ENCODE assay signal across 9 cellular contexts in the genomic region with DNA sequence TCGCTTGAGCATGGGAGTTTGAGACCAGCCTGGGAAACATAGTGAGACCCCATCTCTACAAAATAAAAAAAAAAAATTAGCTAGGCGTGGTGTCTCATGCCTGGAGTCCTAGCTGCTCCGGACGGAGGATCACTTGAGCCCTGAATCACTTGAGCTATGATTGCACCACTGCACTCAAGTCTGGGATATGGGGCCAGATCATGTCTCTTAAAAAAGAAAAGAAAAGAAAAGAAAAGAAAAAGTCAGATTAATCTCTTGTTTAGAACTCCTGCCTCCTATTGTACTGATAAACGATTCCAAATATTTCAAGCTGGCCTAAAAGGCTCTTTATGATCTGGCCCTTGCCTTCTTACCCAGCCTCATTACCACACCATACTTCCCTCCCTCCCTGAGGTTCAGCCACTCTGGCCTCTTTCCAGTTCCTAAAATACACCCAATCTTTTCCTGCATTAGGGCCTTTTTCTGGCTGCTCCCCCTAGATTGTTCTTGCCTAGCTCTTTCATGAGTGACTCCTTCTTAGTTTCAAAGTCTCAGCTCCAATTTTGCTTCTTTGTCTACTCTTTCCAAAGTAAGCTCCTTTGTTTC. TPM values are rescaled to one million over a fixed set of nuclear protein-coding genes. Genes with fewer than 3 reads are reported as not detected.
DNase-seq lines count a peak whose midpoint lies in the region; ATAC-seq and TF ChIP-seq lines count a peak whose summit lies in the region.
"Had no signal": no experiment of that assay in that cellular context is flagged by ENCODE, and none has a peak within 500 bp of the region (broad histone marks: within the 10 kb centered on the region; RNA-seq: fewer than 3 reads in every experiment).

No MANE protein-coding gene starts in this region.

- H2BK15ac ChIP-seq in IMR-90 (ENCODE audit: low read depth, low read length) = peak overlapping the region; percentile 25; the same call in 1 of the 3 replicates

- BruUV-seq in IMR-90 (replicated peaks; lab: Mats Ljungman, UMichigan) = no TSS peak

- intact Hi-C loops in IMR-90 (cut with micrococcal nuclease) = no loop called here

- TF ChIP-seq POLR2A in IMR-90 (IDR thresholded peaks at IDR 0.05; ENCODE audit: low read depth, low read length) = no peak

- H4K8ac ChIP-seq in IMR-90 (ENCODE audit: low read depth in 2 of 2, low read length in 2 of 2) = peak overlapping the region in 1 of 2 experiments; percentile 70; a peak in 2 of 4 replicates

- peak overlapping the region; percentile 75; the same call in 1 of the 2 replicates for H3K27ac ChIP-seq in IMR-90 (ENCODE audit: insufficient read depth, low read length)

- H2AK5ac ChIP-seq in IMR-90 (ENCODE audit: low read depth, low read length) = peak overlapping the region; percentile 38; the same call in 1 of the 2 replicates

- peak overlapping the region; percentile 22 for H3K18ac ChIP-seq in IMR-90 (ENCODE audit: low read depth, low read length)

- H2AK9ac ChIP-seq in IMR-90 (replicated peaks; ENCODE audit: low read depth, low read length, poor library complexity) = no peak overlapping the region

- POLR2A ChIA-PET in IMR-90 (lab: Charles Lee; ENCODE audit: unreplicated experiment) = no interaction called here

- H4K5ac ChIP-seq in IMR-90 (ENCODE audit: low read depth, low read length) = peak overlapping the region; percentile 5

- peaks cover 10% of the 10 kb centered on the region for H3K9me1 ChIP-seq in IMR-90 (ENCODE audit: insufficient read depth, low read length)

- H4K20me1 ChIP-seq in IMR-90 (ENCODE audit: insufficient read depth, low read length) = peaks cover 59% of the 10 kb centered on the region

- H3K14ac ChIP-seq in IMR-90 (replicated peaks; ENCODE audit: low read depth, low read length) = peak overlapping the region; percentile 77

- no peak overlapping the region for H2AFZ ChIP-seq in IMR-90 (replicated peaks; ENCODE audit: low read length, poor library complexity)

- H3K79me1 ChIP-seq in IMR-90 (ENCODE audit: low read depth in 1 of 2, low read length in 2 of 2) = peaks cover 6 to 46% of the 10 kb centered on the region in 2 experiments; a peak in 3 of 4 replicates

- peak; percentile 36 for ATAC-seq in IMR-90 (ENCODE audit: low read depth)

- peaks cover 17% of the 10 kb centered on the region for H3K4me1 ChIP-seq in IMR-90 (ENCODE audit: control insufficient read depth, insufficient read depth, low read length)

- H3K4me3 ChIP-seq in IMR-90 (ENCODE audit: insufficient read depth, low read depth, low read length) = no peak overlapping the region

- CTCF ChIA-PET in IMR-90 (lab: Yijun Ruan, JAX) = interaction anchor here (0.6 to 1.7 kb wide), 3 partner anchors 45 to 99 kb away, joined by 3 to 4 read pairs (median 3); no protein-coding TSS in a partner anchor

- H3K36me3 ChIP-seq in IMR-90 (ENCODE audit: control insufficient read depth, insufficient read depth, low read length) = peaks cover 23% of the 10 kb centered on the region

- in situ Hi-C loops in IMR-90 (cut with MboI; ENCODE audit: low sequenced_read_pairs) = no loop called here

- TF ChIP-seq CTCF in IMR-90 (conservative IDR thresholded peaks at IDR 0.05; ENCODE audit: low read depth, low read length) = no peak

- H2BK120ac ChIP-seq in IMR-90 (ENCODE audit: low read depth, low read length) = peak overlapping the region; percentile 24; the same call in 1 of the 2 replicates

- no peak overlapping the region for H3K56ac ChIP-seq in IMR-90 (ENCODE audit: extremely low read depth, insufficient read depth, low read length)

- peak overlapping the region; percentile 34; the same call in 1 of the 2 replicates for H3K4ac ChIP-seq in IMR-90 (ENCODE audit: low read depth, low read length)

- no peak overlapping the region for H2BK20ac ChIP-seq in IMR-90 (ENCODE audit: low read depth, low read length)

- H3K4me2 ChIP-seq in IMR-90 (ENCODE audit: low read depth, low read length) = no peak overlapping the region; the same call in 1 of the 2 replicates

- H2BK5ac ChIP-seq in IMR-90 (ENCODE audit: low read depth, low read length, poor library complexity, severe bottlenecking) = peak overlapping the region; percentile 31

- no peaks in the 10 kb centered on the region for H3K9me3 ChIP-seq in IMR-90 (ENCODE audit: control insufficient read depth, insufficient read depth, low read length)

- no peaks in the 10 kb centered on the region for H3K27me3 ChIP-seq in IMR-90 (ENCODE audit: control insufficient read depth, insufficient read depth, low read length)

- peak; percentile 61 for DNase-seq in IMR-90
- DNase-seq in astrocyte of the hippocampus (ENCODE audit: low read depth, low spot score) = peak; percentile 59
- peak; percentile 88 for DNase-seq in iris pigment epithelial cell (ENCODE audit: low read depth)
- DNase-seq in stromal cell of bone marrow (ENCODE audit: low read depth) = peak; percentile 77
- DNase-seq in activated gamma-delta T cell (lab: John Stamatoyannopoulos, UW) = no peak
- no peak for DNase-seq in NCI-H146 treated with DMSO at 0.1 percent for 48 hours (lab: John Stamatoyannopoulos, UW; ENCODE audit: unreplicated experiment)
- DNase-seq in HT-29 (ENCODE audit: low spot score) = no peak
- DNase-seq: stimulated activated CD8-positive, alpha-beta memory T cell treated with anti-CD3 and anti-CD28 coated beads, Interleukin-4, amount 100 ng/mL, for 48 hours; SW 1271 had no signal

- WGBS in IMR-90 (ENCODE audit: extremely low coverage in 2 of 2, insufficient read length in 1 of 2), 2 experiments = 17% methylated on average over 3 of the region's 5 CpGs; no CpG with 5 or more reads in 1 of the 2 experiments

- peak overlapping the region; percentile 54 for H3K23ac ChIP-seq in IMR-90 (ENCODE audit: low read depth, low read length)

- H3K9ac ChIP-seq in IMR-90 (ENCODE audit: low read depth, low read length) = no peak overlapping the region; the same call in 1 of the 2 replicates

- H4K91ac ChIP-seq in IMR-90 (ENCODE audit: insufficient read depth, low read depth, low read length) = peak overlapping the region; percentile 48; the same call in 1 of the 2 replicates

- TF ChIP-seq RAD21 in IMR-90 (IDR thresholded peaks at IDR 0.05; ENCODE audit: low read length) = no peak

- dilution Hi-C loops in IMR-90 (cut with HindIII; ENCODE audit: low sequenced_read_pairs, unreplicated experiment) = no loop called here

TF ChIP-seq in IMR-90, 13 proteins besides CTCF, POLR2A, EP300 and RAD21:
- no peak for TF ChIP-seq RCOR1 (IDR thresholded peaks at IDR 0.05; ENCODE audit: insufficient replicate concordance, low read length)
- peak; percentile 71; the same call in 1 of the 2 replicates for TF ChIP-seq CEBPB (IDR thresholded peaks at IDR 0.05; ENCODE audit: low read depth, low read length)
- TF ChIP-seq MXI1 (IDR thresholded peaks at IDR 0.05; ENCODE audit: borderline replicate concordance, low read depth, low read length) = no peak
- no peak for TF ChIP-seq BHLHE40 (IDR thresholded peaks at IDR 0.05; ENCODE audit: low read depth, low read length)
- no peak for TF ChIP-seq NFE2L2 (IDR thresholded peaks at IDR 0.05; ENCODE audit: low read depth, low read length)

RNA-seq across cellular contexts. Expression of a gene that starts 41.7 kb away (rescaled TPM):
- 283 and 316 TPM in 2 replicates for total RNA-seq in IMR-90 (2012; rRNA removed)
- 193 and 227 TPM in 2 replicates for polyA plus RNA-seq in IMR-90 (2012; rRNA removed)
- 85.9 and 102 TPM in 2 replicates for polyA plus RNA-seq in IMR-90 (2012; cell fraction: cytosol; rRNA removed)
- 176 and 458 TPM in 2 replicates for polyA plus RNA-seq in IMR-90 (2012; cell fraction: nucleus; rRNA removed; ENCODE audit: low replicate concordance)
- 31.6 and 41.9 TPM in 2 replicates for total RNA-seq in HT-29 (2014; rRNA removed; shearing (Covaris generic))

Comparison
In these comparisons a context has a peak if more than half of its experiments do, and no peak if none do; other contexts are left out.
1. DNase-seq: peak in IMR-90 (single experiment), astrocyte of the hippocampus (single experiment), iris pigment epithelial cell (single experiment) and stromal cell of bone marrow (single experiment); none in activated gamma-delta T cell (single experiment), NCI-H146 treated with DMSO at 0.1 percent for 48 hours (single experiment) and HT-29 (single experiment).